Comparison of ENCODE assay signal across 15 cellular contexts in the genomic region with DNA sequence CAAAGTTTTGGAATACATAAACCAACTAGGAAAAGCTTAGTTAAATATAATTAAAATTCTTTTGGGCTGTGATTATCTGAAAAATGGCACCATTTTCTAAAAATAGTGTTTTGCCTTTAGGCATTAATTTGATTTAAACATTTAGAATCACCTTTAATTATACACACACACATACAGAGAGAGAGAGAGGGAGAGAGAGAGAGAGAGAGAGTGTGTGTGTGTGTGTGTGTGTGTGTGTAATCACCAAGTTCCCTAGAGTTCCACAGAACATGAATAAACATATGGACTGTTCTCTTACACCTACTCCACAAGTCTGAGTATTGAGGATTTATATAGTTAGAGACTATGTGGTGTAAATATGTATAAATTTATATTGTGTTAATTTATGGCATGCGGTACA.
DNase-seq lines count a peak whose midpoint lies in the region; ATAC-seq and TF ChIP-seq lines count a peak whose summit lies in the region.
"Had no signal": no experiment of that assay in that cellular context is flagged by ENCODE, and none has a peak within 500 bp of the region (broad histone marks: within the 10 kb centered on the region; RNA-seq: fewer than 3 reads in every experiment).

No MANE protein-coding gene starts in this region.

- no peak overlapping the region for H3K18ac ChIP-seq in IMR-90 (ENCODE audit: low read depth, low read length)
- H3K18ac ChIP-seq in mesenchymal stem cell (ENCODE audit: low read depth in 1 of 2, low read length in 2 of 2): no peak overlapping the region

- H3K79me1 ChIP-seq in IMR-90 (ENCODE audit: low read depth in 1 of 2, low read length in 2 of 2) (no peaks in the 10 kb centered on the region), mesenchymal stem cell (replicated peaks; ENCODE audit: low read length, poor library complexity, severe bottlenecking) (no peaks in the 10 kb centered on the region)

- H3K4me3 ChIP-seq in IMR-90 (ENCODE audit: insufficient read depth, low read depth, low read length): no peak overlapping the region
- H3K4me3 ChIP-seq in mesenchymal stem cell (ENCODE audit: insufficient read depth in 1 of 2, low read depth in 1 of 2, low read length in 2 of 2): no peak overlapping the region
- H3K4me3 ChIP-seq in Caco-2 (ENCODE audit: low read depth, low read length): no peak overlapping the region

- no peak for TF ChIP-seq POLR2A in IMR-90 (IDR thresholded peaks at IDR 0.05; ENCODE audit: low read depth, low read length)

- no peak overlapping the region for H3K9ac ChIP-seq in IMR-90 (ENCODE audit: low read depth, low read length)
- peak overlapping the region; percentile 16 for H3K9ac ChIP-seq in mesenchymal stem cell (ENCODE audit: low read length)

- no peaks in the 10 kb centered on the region for H3K27me3 ChIP-seq in IMR-90 (ENCODE audit: control insufficient read depth, insufficient read depth, low read length)
- peaks cover 0 to 5% of the 10 kb centered on the region in 2 experiments for H3K27me3 ChIP-seq in mesenchymal stem cell (ENCODE audit: control insufficient read depth in 1 of 2, insufficient read depth in 1 of 2, low read length in 2 of 2)
- no peaks in the 10 kb centered on the region; the same call in 1 of the 2 replicates for H3K27me3 ChIP-seq in Caco-2 (replicated peaks; ENCODE audit: control insufficient read depth, insufficient read depth, low read length)
- H3K27me3 ChIP-seq: BE2C had no signal

- TF ChIP-seq RAD21 in IMR-90 (IDR thresholded peaks at IDR 0.05; ENCODE audit: low read length): no peak

- H2BK5ac ChIP-seq in IMR-90 (ENCODE audit: low read depth, low read length, poor library complexity, severe bottlenecking) (no peak overlapping the region), mesenchymal stem cell (ENCODE audit: low read depth, low read length, poor library complexity, severe bottlenecking) (no peak overlapping the region)

- H2BK15ac ChIP-seq in IMR-90 (ENCODE audit: low read depth, low read length) (peak overlapping the region; percentile 29; the same call in 1 of the 3 replicates), mesenchymal stem cell (ENCODE audit: low read depth, poor library complexity, severe bottlenecking) (no peak overlapping the region)

- no peaks in the 10 kb centered on the region for H3K4me1 Mint-ChIP-seq in Caco-2 (ENCODE audit: low read depth, unreplicated experiment)

- 0 out of 2 replicates have a peak, but pooled peaks cover 6% of the 10 kb centered on the region for H3K9me1 ChIP-seq in IMR-90 (ENCODE audit: insufficient read depth, low read length)

- H3K4me3 Mint-ChIP-seq in Caco-2 (ENCODE audit: unreplicated experiment): no peak overlapping the region
- H3K4me3 Mint-ChIP-seq: CD4-positive, alpha-beta T cell had no signal

- H2BK120ac ChIP-seq in IMR-90 (ENCODE audit: low read depth, low read length) (no peak overlapping the region), mesenchymal stem cell (ENCODE audit: low read depth, low read length) (no peak overlapping the region)

- H4K8ac ChIP-seq in IMR-90 (ENCODE audit: low read depth in 2 of 2, low read length in 2 of 2) (no peak overlapping the region), mesenchymal stem cell (ENCODE audit: low read length) (no peak overlapping the region)

- TF ChIP-seq CTCF in IMR-90 (conservative IDR thresholded peaks at IDR 0.05; ENCODE audit: low read depth, low read length) (no peak), Caco-2 (IDR thresholded peaks at IDR 0.05; ENCODE audit: insufficient read depth in 1 of 2, low read depth in 1 of 2, low read length in 1 of 2, severe bottlenecking in 1 of 2, unreplicated experiment in 1 of 2) (no peak)

- no peaks in the 10 kb centered on the region for H3K36me3 Mint-ChIP-seq in Caco-2 (ENCODE audit: insufficient read depth, unreplicated experiment)

- BruUV-seq in IMR-90 (replicated peaks; lab: Mats Ljungman, UMichigan) (no TSS peak), Caco-2 (replicated peaks; lab: Mats Ljungman, UMichigan) (no TSS peak)

- H3K9me3 ChIP-seq in IMR-90 (ENCODE audit: control insufficient read depth, insufficient read depth, low read length) (no peaks in the 10 kb centered on the region), mesenchymal stem cell (ENCODE audit: control insufficient read depth, low read length) (no peaks in the 10 kb centered on the region), Caco-2 (no peaks in the 10 kb centered on the region)
- H3K9me3 ChIP-seq: BE2C had no signal

- DNase-seq in CD1c-positive myeloid dendritic cell (ENCODE audit: extremely low spot score) (peak; percentile 16), IMR-90 (no peak), mesenchymal stem cell (no peak), HCEC 1CT (no peak), Caco-2 (no peak)
- DNase-seq: ACHN; BE2C; CD4-positive, alpha-beta T cell; DMS153; DMS79; GDM1; H7; KG1 had no signal

- H2AK5ac ChIP-seq in IMR-90 (ENCODE audit: low read depth, low read length) (no peak overlapping the region), mesenchymal stem cell (ENCODE audit: low read length, severe bottlenecking) (no peak overlapping the region)

- peak overlapping the region; percentile 48; the same call in 1 of the 2 replicates for H2BK20ac ChIP-seq in IMR-90 (ENCODE audit: low read depth, low read length)

- H3K4me2 ChIP-seq in IMR-90 (ENCODE audit: low read depth, low read length) (no peak overlapping the region), mesenchymal stem cell (ENCODE audit: low read length, poor library complexity, severe bottlenecking) (no peak overlapping the region)

- POLR2A ChIA-PET in IMR-90 (lab: Charles Lee; ENCODE audit: unreplicated experiment) (no interaction called here), Caco-2 (lab: Charles Lee) (no interaction called here)

- no peak overlapping the region for H3K23ac ChIP-seq in IMR-90 (ENCODE audit: low read depth, low read length)
- H3K23ac ChIP-seq in mesenchymal stem cell (ENCODE audit: low read length in 2 of 2): no peak overlapping the region

- H3K9me3 Mint-ChIP-seq in Caco-2 (ENCODE audit: unreplicated experiment): no peaks in the 10 kb centered on the region
- H3K9me3 Mint-ChIP-seq: CD4-positive, alpha-beta T cell had no signal

- no peak overlapping the region for H3K56ac ChIP-seq in IMR-90 (ENCODE audit: extremely low read depth, insufficient read depth, low read length)

- H3K4ac ChIP-seq in IMR-90 (ENCODE audit: low read depth, low read length) (peak overlapping the region; percentile 60; the same call in 1 of the 2 replicates), mesenchymal stem cell (ENCODE audit: low read depth in 1 of 2, low read length in 2 of 2) (no peak overlapping the region)

- H2AFZ ChIP-seq in IMR-90 (replicated peaks; ENCODE audit: low read length, poor library complexity): no peak overlapping the region
- H2AFZ ChIP-seq in mesenchymal stem cell (ENCODE audit: low read depth, low read length): no peak overlapping the region

- intact Hi-C loops in IMR-90 (cut with micrococcal nuclease) (no loop called here), Caco-2 (cut with micrococcal nuclease; ENCODE audit: unreplicated experiment) (no loop called here)

- no peak overlapping the region for H2AK9ac ChIP-seq in IMR-90 (replicated peaks; ENCODE audit: low read depth, low read length, poor library complexity)

- H3K27ac Mint-ChIP-seq in Caco-2 (ENCODE audit: unreplicated experiment): no peak overlapping the region
- H3K27ac Mint-ChIP-seq: CD4-positive, alpha-beta T cell had no signal

- H3K14ac ChIP-seq in IMR-90 (replicated peaks; ENCODE audit: low read depth, low read length) (0 out of 2 replicates have a peak overlapping the region, but pooled peaks have one; percentile 25), mesenchymal stem cell (ENCODE audit: low read length in 2 of 2) (no peak overlapping the region)

- no CpG with 5 or more reads among the region's 1 CpG for WGBS in IMR-90 (ENCODE audit: extremely low coverage in 2 of 2, insufficient read length in 1 of 2), 2 experiments
- 94% methylated on average over 1 of the region's 1 CpG for WGBS in mesenchymal stem cell

- no peak overlapping the region for H2BK12ac ChIP-seq in mesenchymal stem cell (ENCODE audit: low read length in 2 of 2)

- CTCF ChIA-PET in IMR-90 (lab: Yijun Ruan, JAX): interaction anchor here (1.1 kb wide), 1 partner anchor 18 kb away, joined by 3 read pairs; no protein-coding TSS in a partner anchor
- CTCF ChIA-PET in Caco-2 (lab: Charles Lee): no interaction called here

- dilution Hi-C loops in IMR-90 (cut with HindIII; ENCODE audit: low sequenced_read_pairs, unreplicated experiment): no loop called here

- H4K5ac ChIP-seq in IMR-90 (ENCODE audit: low read depth, low read length): no peak overlapping the region

- no peaks in the 10 kb centered on the region for H4K20me1 ChIP-seq in IMR-90 (ENCODE audit: insufficient read depth, low read length)

- H3K4me1 ChIP-seq in IMR-90 (ENCODE audit: control insufficient read depth, insufficient read depth, low read length): 0 out of 2 replicates have a peak, but pooled peaks cover 6% of the 10 kb centered on the region
- H3K4me1 ChIP-seq in mesenchymal stem cell (ENCODE audit: control insufficient read depth, insufficient read depth, low read depth, low read length): no peaks in the 10 kb centered on the region
- no peaks in the 10 kb centered on the region for H3K4me1 ChIP-seq in Caco-2
- H3K4me1 ChIP-seq: BE2C had no signal

- H3K27ac ChIP-seq in IMR-90 (ENCODE audit: insufficient read depth, low read length): no peak overlapping the region
- H3K27ac ChIP-seq in mesenchymal stem cell (ENCODE audit: low read length, poor library complexity, severe bottlenecking): no peak overlapping the region

- H4K91ac ChIP-seq in IMR-90 (ENCODE audit: insufficient read depth, low read depth, low read length) (0 out of 2 replicates have a peak overlapping the region, but pooled peaks have one; percentile 6), mesenchymal stem cell (ENCODE audit: low read length) (no peak overlapping the region)

- in situ Hi-C loops in IMR-90 (cut with MboI; ENCODE audit: low sequenced_read_pairs): no loop called here

- ATAC-seq in IMR-90 (ENCODE audit: low read depth) (no peak), GM18867 (IDR thresholded peaks at IDR 0.05; ENCODE audit: unreplicated experiment) (no peak)
- ATAC-seq: HepG2 had no signal

- peaks cover 10% of the 10 kb centered on the region for H3K27me3 Mint-ChIP-seq in Caco-2 (ENCODE audit: insufficient read depth, unreplicated experiment)

- H3K36me3 ChIP-seq in IMR-90 (ENCODE audit: control insufficient read depth, insufficient read depth, low read length) (no peaks in the 10 kb centered on the region), mesenchymal stem cell (ENCODE audit: control insufficient read depth in 1 of 2, insufficient read depth in 2 of 2, low read depth in 1 of 2, low read length in 2 of 2) (no peaks in the 10 kb centered on the region), Caco-2 (ENCODE audit: control insufficient read depth, insufficient read depth, low read length) (no peaks in the 10 kb centered on the region)
- H3K36me3 ChIP-seq: BE2C had no signal

TF ChIP-seq in IMR-90, 13 proteins besides CTCF, POLR2A, EP300 and RAD21 (continues in another document):
- TF ChIP-seq NFE2L2 (IDR thresholded peaks at IDR 0.05; ENCODE audit: low read depth, low read length) (no peak), FOS (IDR thresholded peaks at IDR 0.05; ENCODE audit: low read depth, low read length) (no peak), SMC3 (IDR thresholded peaks at IDR 0.05; ENCODE audit: low read depth, low read length) (no peak), CHD1 (IDR thresholded peaks at IDR 0.05; ENCODE audit: low read depth, low read length) (no peak), MAFK (IDR thresholded peaks at IDR 0.05; ENCODE audit: low read depth, low read length) (no peak)
